Comparison of ENCODE assay signal across 16 cellular contexts in the genomic region with DNA sequence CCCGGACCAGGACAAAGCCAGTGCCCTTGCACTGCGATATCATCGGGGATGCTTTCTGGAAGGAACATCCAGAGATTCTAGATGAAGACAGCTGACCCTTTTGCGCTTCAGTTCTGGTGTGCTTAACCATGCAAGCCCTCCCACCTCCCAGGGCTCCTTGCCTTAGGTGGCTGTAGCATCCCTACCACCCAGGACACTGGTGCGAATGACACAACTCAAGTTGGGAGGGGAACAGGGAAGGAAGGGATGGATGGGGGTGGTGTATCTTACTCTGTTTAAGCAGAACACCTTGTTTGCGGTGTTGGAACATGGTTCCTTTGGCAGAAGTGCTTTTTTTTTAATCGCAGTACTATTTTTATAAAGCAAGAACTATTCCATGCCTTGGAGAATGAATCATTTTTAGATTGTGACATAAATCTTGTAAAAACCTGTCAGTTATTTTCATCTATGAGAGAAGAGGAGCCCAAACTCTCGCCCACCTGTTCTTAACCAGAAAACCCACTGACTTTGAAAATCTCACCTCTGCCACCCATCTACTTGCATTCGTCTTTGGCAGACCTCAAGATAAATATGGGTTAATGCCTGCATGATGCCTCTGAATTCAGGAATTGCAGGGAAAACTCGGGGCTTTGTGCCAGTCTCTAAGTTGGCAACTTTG.
"Had no signal": no experiment of that assay in that cellular context is flagged by ENCODE, and none has a peak within 500 bp of the region (broad histone marks: within the 10 kb centered on the region; RNA-seq: fewer than 3 reads in every experiment).

No MANE protein-coding gene starts in this region.

- DNase-seq: KG1, MG63, NCI-H1092, NCI-H187, NCI-H2029, NCI-H2081 treated with DMSO at 0.1 percent for 48 hours, NCI-H2171, NCI-H226, NCI-H446, NCI-H510A, NCI-H524 treated with DMSO at 0.1 percent for 48 hours, NCI-H774 had no signal

- H3K27me3 ChIP-seq: MG63, SJCRH30 had no signal

- H3K27ac ChIP-seq: HL-60, RWPE1, SJCRH30 had no signal

- H3K4me3 ChIP-seq: MG63, SJCRH30 had no signal

- ATAC-seq: Panc1 had no signal

- H3K9me3 ChIP-seq: MG63, SJCRH30 had no signal
